In genomic region chr6:90155114-90155513, GRCh38 we compare ENCODE assay signal across 18 cellular contexts.
A peak's percentile ranks its signal among the peaks of the same experiment; 100 is the strongest.
DNase-seq lines count a peak whose midpoint lies in the region; ATAC-seq and TF ChIP-seq lines count a peak whose summit lies in the region.
"Had no signal": no experiment of that assay in that cellular context is flagged by ENCODE, and none has a peak within 500 bp of the region (broad histone marks: within the 10 kb centered on the region; RNA-seq: fewer than 3 reads in every experiment).

No MANE protein-coding gene starts in this region.

- no peaks in the 10 kb centered on the region for H3K27me3 Mint-ChIP-seq in activated T-cell treated with anti-CD3 and anti-CD28 coated beads, Interleukin-2, amount 50 U/mL, for 24 hours
- no peaks in the 10 kb centered on the region for H3K27me3 Mint-ChIP-seq in activated naive CD8-positive, alpha-beta T cell treated with anti-CD3 and anti-CD28 coated beads for 36 hours
- no peaks in the 10 kb centered on the region for H3K27me3 Mint-ChIP-seq in naive thymus-derived CD4-positive, alpha-beta T cell
- no peaks in the 10 kb centered on the region for H3K27me3 Mint-ChIP-seq in WTC11 (ENCODE audit: low read depth)

- WGBS in ovary, 3 donors: 47 to 57% (median 49%) methylated on average over 3 of the region's 3 CpGs

- no peak for ATAC-seq in naive thymus-derived CD4-positive, alpha-beta T cell
- ATAC-seq in WTC11: no peak

- intact Hi-C loops in naive thymus-derived CD4-positive, alpha-beta T cell (cut with micrococcal nuclease): loop anchor here in 1 of 2 donors (5.0 kb wide), 1 partner anchor 33 kb away; no protein-coding TSS in a partner anchor
- intact Hi-C loops in ovary (cut with DNase I): no loop called here

- no peaks in the 10 kb centered on the region for H3K36me3 ChIP-seq in naive thymus-derived CD4-positive, alpha-beta T cell (ENCODE audit: control insufficient read depth in 2 of 3, insufficient read depth in 3 of 3, low read length in 3 of 3)
- H3K36me3 ChIP-seq in ovary: no peaks in the 10 kb centered on the region

- no peak for DNase-seq in activated T-cell treated with anti-CD3 and anti-CD28 coated beads, Interleukin-2, amount 50 U/mL, for 24 hours
- no peak for DNase-seq in activated T-cell treated with anti-CD3 and anti-CD28 coated beads, Interleukin-2, amount 50 U/mL, for 48 hours
- DNase-seq in HFF-Myc (ENCODE audit: extremely low read depth, low read depth) (peak; percentile 63), WTC11 (ENCODE audit: low spot score) (no peak), HuH-7 (ENCODE audit: low spot score) (no peak), ovary (no peak)
- no peak for DNase-seq in activated naive CD8-positive, alpha-beta T cell treated with anti-CD3 and anti-CD28 coated beads for 36 hours
- DNase-seq in naive thymus-derived CD4-positive, alpha-beta T cell: no peak
- DNase-seq: Calu3; DMS79; GDM1; GM23248; KG1; NCI-H1048; NCI-H345; NCI-H69; NK-92 treated with Interleukin-12 subunit alpha and Interleukin-12 subunit beta, amount 100 ng/mL, for 24 hours had no signal

- H3K9me3 Mint-ChIP-seq in activated T-cell treated with anti-CD3 and anti-CD28 coated beads, Interleukin-2, amount 50 U/mL, for 24 hours: no peaks in the 10 kb centered on the region
- peaks cover 2% of the 10 kb centered on the region for H3K9me3 Mint-ChIP-seq in activated naive CD8-positive, alpha-beta T cell treated with anti-CD3 and anti-CD28 coated beads for 36 hours
- H3K9me3 Mint-ChIP-seq in naive thymus-derived CD4-positive, alpha-beta T cell: peaks cover 0 to 1% (median 0%) of the 10 kb centered on the region in 11 donors
- no peaks in the 10 kb centered on the region for H3K9me3 Mint-ChIP-seq in WTC11

- H3K4me1 Mint-ChIP-seq in activated T-cell treated with anti-CD3 and anti-CD28 coated beads, Interleukin-2, amount 50 U/mL, for 24 hours (ENCODE audit: low read depth): peaks cover 92% of the 10 kb centered on the region
- H3K4me1 Mint-ChIP-seq in activated naive CD8-positive, alpha-beta T cell treated with anti-CD3 and anti-CD28 coated beads for 36 hours: peaks cover 87% of the 10 kb centered on the region
- H3K4me1 Mint-ChIP-seq in naive thymus-derived CD4-positive, alpha-beta T cell: peaks cover 30 to 95% (median 89%) of the 10 kb centered on the region in 7 donors
- peaks cover 8% of the 10 kb centered on the region for H3K4me1 Mint-ChIP-seq in WTC11

- TF ChIP-seq CTCF in HFF-Myc (IDR thresholded peaks at IDR 0.05; ENCODE audit: low read depth, low read length, missing control alignments) (no peak), WTC11 (IDR thresholded peaks at IDR 0.05) (no peak), ovary (IDR thresholded peaks at IDR 0.05) (no peak)

- POLR2A ChIA-PET in naive thymus-derived CD4-positive, alpha-beta T cell (lab: Charles Lee): interaction anchor here (0.6 to 1.5 kb wide), 5 partner anchors 13 to 105 kb away, joined by 3 to 6 read pairs (median 3); no protein-coding TSS in a partner anchor
- POLR2A ChIA-PET in WTC11 (lab: Charles Lee): interaction anchor here (0.6 kb wide), 1 partner anchor 63 kb away, joined by 5 read pairs; no protein-coding TSS in a partner anchor

- peak overlapping the region; percentile 83 for H3K27ac Mint-ChIP-seq in activated T-cell treated with anti-CD3 and anti-CD28 coated beads, Interleukin-2, amount 50 U/mL, for 24 hours
- peak overlapping the region; percentile 76 for H3K27ac Mint-ChIP-seq in activated naive CD8-positive, alpha-beta T cell treated with anti-CD3 and anti-CD28 coated beads for 36 hours
- peak overlapping the region in 8 of 9 donors; percentile 65 to 94 (median 88) for H3K27ac Mint-ChIP-seq in naive thymus-derived CD4-positive, alpha-beta T cell
- no peak overlapping the region for H3K27ac Mint-ChIP-seq in WTC11

- H3K4me3 ChIP-seq in HFF-Myc (replicated peaks; ENCODE audit: low read depth, low read length): no peak overlapping the region
- no peak overlapping the region for H3K4me3 ChIP-seq in naive thymus-derived CD4-positive, alpha-beta T cell (ENCODE audit: low read length)
- H3K4me3 ChIP-seq in ovary: no peak overlapping the region
- H3K4me3 ChIP-seq: GM23248 had no signal

- no peaks in the 10 kb centered on the region for H3K27me3 ChIP-seq in naive thymus-derived CD4-positive, alpha-beta T cell (ENCODE audit: control insufficient read depth in 2 of 2, insufficient read depth in 2 of 2, low read length in 2 of 2)
- H3K27me3 ChIP-seq in ovary: no peaks in the 10 kb centered on the region

- peaks cover 26% of the 10 kb centered on the region for H3K36me3 Mint-ChIP-seq in activated T-cell treated with anti-CD3 and anti-CD28 coated beads, Interleukin-2, amount 50 U/mL, for 24 hours (ENCODE audit: low read depth)
- peaks cover 36% of the 10 kb centered on the region for H3K36me3 Mint-ChIP-seq in activated naive CD8-positive, alpha-beta T cell treated with anti-CD3 and anti-CD28 coated beads for 36 hours
- H3K36me3 Mint-ChIP-seq in naive thymus-derived CD4-positive, alpha-beta T cell: peaks cover 0 to 14% (median 8%) of the 10 kb centered on the region in 5 donors
- no peaks in the 10 kb centered on the region for H3K36me3 Mint-ChIP-seq in WTC11

- no peak for TF ChIP-seq EP300 in ovary (IDR thresholded peaks at IDR 0.05)

- no peak overlapping the region for H3K4me3 Mint-ChIP-seq in activated T-cell treated with anti-CD3 and anti-CD28 coated beads, Interleukin-2, amount 50 U/mL, for 24 hours
- H3K4me3 Mint-ChIP-seq in activated naive CD8-positive, alpha-beta T cell treated with anti-CD3 and anti-CD28 coated beads for 36 hours: no peak overlapping the region
- peak overlapping the region in 8 of 10 donors; percentile 16 to 73 (median 50) for H3K4me3 Mint-ChIP-seq in naive thymus-derived CD4-positive, alpha-beta T cell
- H3K4me3 Mint-ChIP-seq in WTC11: no peak overlapping the region
- H3K4me3 Mint-ChIP-seq: CD14-positive monocyte had no signal

- peaks cover 8 to 75% of the 10 kb centered on the region in 2 donors for H3K4me1 ChIP-seq in naive thymus-derived CD4-positive, alpha-beta T cell (ENCODE audit: control insufficient read depth in 2 of 2, insufficient read depth in 2 of 2, low read length in 2 of 2)
- peaks cover 5% of the 10 kb centered on the region for H3K4me1 ChIP-seq in ovary (ENCODE audit: insufficient read depth)

- CTCF ChIA-PET in naive thymus-derived CD4-positive, alpha-beta T cell (lab: Charles Lee): interaction anchor here (1.5 kb wide), 1 partner anchor 36 kb away, joined by 4 read pairs; no protein-coding TSS in a partner anchor
- CTCF ChIA-PET in WTC11 (lab: Charles Lee): interaction anchor here (1.6 kb wide), 1 partner anchor 215 kb away, joined by 5 read pairs; no protein-coding TSS in a partner anchor

- no peak for TF ChIP-seq POLR2A in ovary (IDR thresholded peaks at IDR 0.05)

- H3K9me3 ChIP-seq in naive thymus-derived CD4-positive, alpha-beta T cell (ENCODE audit: control insufficient read depth in 2 of 3, low read length in 3 of 3): no peaks in the 10 kb centered on the region
- no peaks in the 10 kb centered on the region for H3K9me3 ChIP-seq in ovary

- H3K27ac ChIP-seq in naive thymus-derived CD4-positive, alpha-beta T cell (ENCODE audit: low read depth, low read length): peak overlapping the region; percentile 30
- no peak overlapping the region for H3K27ac ChIP-seq in ovary
- H3K27ac ChIP-seq: GM23248 had no signal

TF ChIP-seq in WTC11, 78 proteins besides CTCF, POLR2A, EP300 and RAD21:
- no peak for TF ChIP-seq CDX4 (CRISPR knock-in tag; IDR thresholded peaks at IDR 0.05; ENCODE audit: borderline replicate concordance)
TF ChIP-seq in WTC11: peak in this region for 0.

Comparison
In these comparisons a context has a peak if more than half of its experiments do, and no peak if none do; other contexts are left out.
1. H3K4me3 Mint-ChIP-seq: peak in naive thymus-derived CD4-positive, alpha-beta T cell (8 of 10); none in activated T-cell treated with anti-CD3 and anti-CD28 coated beads, Interleukin-2, amount 50 U/mL, for 24 hours (single experiment), activated naive CD8-positive, alpha-beta T cell treated with anti-CD3 and anti-CD28 coated beads for 36 hours (single experiment) and WTC11 (single experiment).